Comparison of ENCODE assay signal across 23 cellular contexts in the genomic region with DNA sequence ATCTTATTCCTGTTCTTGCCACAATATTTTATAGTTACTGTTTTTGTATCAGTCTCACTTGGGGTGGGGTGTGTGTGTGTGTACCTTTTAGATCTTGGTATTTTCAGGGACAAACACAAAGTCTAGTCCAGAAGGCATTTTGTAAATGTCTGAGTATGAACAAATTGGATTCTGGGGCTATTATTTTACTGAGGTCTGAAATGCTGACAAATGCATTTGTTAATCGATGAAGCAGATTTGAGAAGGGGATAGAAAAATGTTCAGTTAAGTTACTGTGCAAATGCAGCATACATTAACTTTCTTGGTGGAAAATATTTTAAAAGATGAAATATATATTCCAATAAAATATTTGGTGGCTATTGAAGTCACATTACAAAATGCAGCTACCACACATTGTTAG.
"Had no signal": no experiment of that assay in that cellular context is flagged by ENCODE, and none has a peak within 500 bp of the region (broad histone marks: within the 10 kb centered on the region; RNA-seq: fewer than 3 reads in every experiment).

No MANE protein-coding gene starts in this region.

- H3K27me3 ChIP-seq: dorsolateral prefrontal cortex, esophagus squamous epithelium, gastrocnemius medialis, heart right ventricle, left lung had no signal

- H3K36me3 ChIP-seq: esophagus squamous epithelium, gastrocnemius medialis, heart right ventricle, left lung, lower lobe of right lung had no signal

- H3K9me3 ChIP-seq: esophagus squamous epithelium, gastrocnemius medialis, heart right ventricle, left lung, lower lobe of right lung, mucosa of descending colon had no signal

- H3K4me1 ChIP-seq: esophagus squamous epithelium, gastrocnemius medialis, heart right ventricle, left lung, lower lobe of right lung had no signal

- H3K4me3 ChIP-seq: coronary artery, dorsolateral prefrontal cortex, esophagus squamous epithelium, gastrocnemius medialis, heart right ventricle, left lung, lower lobe of right lung, mucosa of descending colon had no signal

- DNase-seq: dermis blood vessel endothelial cell; dorsolateral prefrontal cortex; effector CD4-positive, alpha-beta T cell; effector memory CD4-positive, alpha-beta T cell; esophagus squamous epithelium; foreskin fibroblast; foreskin melanocyte; gastrocnemius medialis; glutamatergic neuron; head of caudate nucleus; heart right ventricle; hippocampal formation; left cardiac atrium; left lung; left ventricle myocardium superior; lower lobe of right lung; mesenchymal stem cell; mucosa of descending colon; naive B cell; naive thymus-derived CD8-positive, alpha-beta T cell had no signal

- H3K27ac ChIP-seq: coronary artery, dorsolateral prefrontal cortex, esophagus squamous epithelium, gastrocnemius medialis, heart right ventricle, left lung, lower lobe of right lung had no signal

- ATAC-seq: gastrocnemius medialis; heart right ventricle; left cardiac atrium; left lung; left ventricle myocardium superior; lower lobe of right lung; mucosa of descending colon; naive thymus-derived CD8-positive, alpha-beta T cell had no signal

- FAIRE-seq: endothelial cell of umbilical vein, keratinocyte had no signal
